In the genomic region with DNA sequence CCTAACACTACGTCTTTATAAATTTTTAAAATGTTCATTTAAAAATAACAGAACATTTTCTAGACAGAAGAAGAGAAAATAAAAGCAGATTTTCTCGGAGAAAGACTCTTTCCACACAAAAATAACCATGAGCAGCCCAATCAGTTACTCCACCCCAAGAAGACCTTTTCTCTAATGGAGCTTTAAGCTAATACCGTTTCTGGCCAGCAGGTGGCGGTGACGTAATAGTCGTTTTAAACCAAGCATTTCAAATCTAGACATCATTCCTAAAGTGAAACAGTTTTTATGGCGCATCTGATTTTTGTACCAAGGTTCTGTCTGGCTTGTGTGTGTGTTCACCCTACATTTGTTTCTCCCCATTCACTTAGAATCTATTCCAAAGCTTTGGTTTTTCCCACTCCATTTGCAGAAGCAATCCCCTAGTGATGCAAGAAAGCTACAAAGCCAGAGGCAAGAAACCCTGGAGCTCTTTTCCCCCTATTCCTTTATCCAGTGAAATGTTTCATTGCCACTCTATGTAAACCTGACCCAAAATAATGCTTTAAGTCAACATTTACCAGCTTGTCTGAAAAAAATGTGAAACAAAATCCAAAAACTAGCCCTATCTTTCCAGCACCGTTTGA, we compare ENCODE assay signal across 8 cellular contexts.
DNase-seq lines count a peak whose midpoint lies in the region; TF ChIP-seq lines count a peak whose summit lies in the region.

No MANE protein-coding gene starts in this region.

- peaks cover 13% of the 10 kb centered on the region for H3K27me3 Mint-ChIP-seq in nephron progenitor cell (ENCODE audit: low read depth, poor library complexity)

- H3K27ac Mint-ChIP-seq in nephron progenitor cell, result no peak overlapping the region

- H3K27me3 ChIP-seq in HL-60 (ENCODE audit: insufficient read depth, poor library complexity, severe bottlenecking) (no peaks in the 10 kb centered on the region), NT2/D1 (ENCODE audit: insufficient read depth, insufficient read length) (no peaks in the 10 kb centered on the region), esophagus muscularis mucosa (peaks cover 0 to 3% (median 0%) of the 10 kb centered on the region in 4 donors)

- no peak for TF ChIP-seq EP300 in esophagus muscularis mucosa (IDR thresholded peaks at IDR 0.05)

- no peaks in the 10 kb centered on the region for H3K36me3 ChIP-seq in NT2/D1 (ENCODE audit: insufficient read depth, insufficient read length, low read length)
- H3K36me3 ChIP-seq in esophagus muscularis mucosa, result no peaks in the 10 kb centered on the region

- TF ChIP-seq CTCF in HL-60 (IDR thresholded peaks at IDR 0.05; ENCODE audit: insufficient read depth, low read length) (peak; percentile 56), esophagus muscularis mucosa (IDR thresholded peaks at IDR 0.05) (peak; percentile 82 to 86 (median 85)), nephron progenitor cell (IDR thresholded peaks at IDR 0.05) (peak; percentile 82)

- H3K4me3 ChIP-seq in HL-60 (replicated peaks; ENCODE audit: insufficient read depth, low read length), result no peak overlapping the region
- H3K4me3 ChIP-seq in NT2/D1 (ENCODE audit: insufficient read length, low read depth), result no peak overlapping the region
- H3K4me3 ChIP-seq in esophagus muscularis mucosa, result no peak overlapping the region

- no peak for TF ChIP-seq POLR2A in esophagus muscularis mucosa (IDR thresholded peaks at IDR 0.05; ENCODE audit: low read depth)

- DNase-seq in AG20443 (ENCODE audit: low spot score) (peak; percentile 75), GM19238 (ENCODE audit: insufficient read length, low spot score) (peak; percentile 40), HL-60 (ENCODE audit: low read depth in 1 of 2, low spot score in 1 of 2) (peak; percentile 14 to 66), NT2/D1 (ENCODE audit: low read depth, low spot score) (peak; percentile 59), esophagus muscularis mucosa (ENCODE audit: extremely low spot score) (peak; percentile 98), nephron progenitor cell (peak; percentile 85)
- peak; percentile 70 for DNase-seq in activated CD8-positive, alpha-beta memory T cell treated with anti-CD3 and anti-CD28 coated beads, Interleukin-2, amount 50 U/mL, for 4 hours
- DNase-seq in stimulated activated naive CD4-positive, alpha-beta T cell treated with Interleukin-2 at 50 U/mL for 16 hours (lab: John Stamatoyannopoulos, UW), result peak; percentile 45

- intact Hi-C loops in esophagus muscularis mucosa (cut with DNase I), result loop anchor here (1.0 kb wide), 1 partner anchor 110 kb away; no protein-coding TSS in a partner anchor

- 14% methylated on average over 8 of the region's 8 CpGs for WGBS in esophagus muscularis mucosa

- H3K4me3 Mint-ChIP-seq in nephron progenitor cell, result no peak overlapping the region

- no peaks in the 10 kb centered on the region for H3K4me1 Mint-ChIP-seq in nephron progenitor cell

- H3K27ac ChIP-seq in HL-60 (replicated peaks) (no peak overlapping the region), esophagus muscularis mucosa (replicated peaks in 1 of 4) (no peak overlapping the region)

- H3K9me3 ChIP-seq in NT2/D1 (ENCODE audit: insufficient read depth, low read length) (no peaks in the 10 kb centered on the region), esophagus muscularis mucosa (no peaks in the 10 kb centered on the region)

- H3K36me3 Mint-ChIP-seq in nephron progenitor cell (ENCODE audit: low read depth), result no peaks in the 10 kb centered on the region

- no peak overlapping the region for H3K9ac ChIP-seq in NT2/D1 (ENCODE audit: insufficient read length, low read depth)

- H3K4me1 ChIP-seq in NT2/D1 (ENCODE audit: insufficient read depth, insufficient read length), result no peaks in the 10 kb centered on the region
- peaks cover 0 to 6% (median 3%) of the 10 kb centered on the region in 4 donors for H3K4me1 ChIP-seq in esophagus muscularis mucosa

- peaks cover 9% of the 10 kb centered on the region for H3K9me3 Mint-ChIP-seq in nephron progenitor cell

Comparison
In these comparisons a context has a peak if more than half of its experiments do, and no peak if none do; other contexts are left out.
1. DNase-seq: peak in every context shown above with its lines; median percentile 98 in esophagus muscularis mucosa; 85 in nephron progenitor cell; 75 in AG20443; 70 in activated CD8-positive, alpha-beta memory T cell treated with anti-CD3 and anti-CD28 coated beads, Interleukin-2, amount 50 U/mL, for 4 hours; 59 in NT2/D1; 45 in stimulated activated naive CD4-positive, alpha-beta T cell treated with Interleukin-2 at 50 U/mL for 16 hours; 40 in GM19238; 40 in HL-60.